Comparison of ENCODE assay signal across 12 cellular contexts in the genomic region with DNA sequence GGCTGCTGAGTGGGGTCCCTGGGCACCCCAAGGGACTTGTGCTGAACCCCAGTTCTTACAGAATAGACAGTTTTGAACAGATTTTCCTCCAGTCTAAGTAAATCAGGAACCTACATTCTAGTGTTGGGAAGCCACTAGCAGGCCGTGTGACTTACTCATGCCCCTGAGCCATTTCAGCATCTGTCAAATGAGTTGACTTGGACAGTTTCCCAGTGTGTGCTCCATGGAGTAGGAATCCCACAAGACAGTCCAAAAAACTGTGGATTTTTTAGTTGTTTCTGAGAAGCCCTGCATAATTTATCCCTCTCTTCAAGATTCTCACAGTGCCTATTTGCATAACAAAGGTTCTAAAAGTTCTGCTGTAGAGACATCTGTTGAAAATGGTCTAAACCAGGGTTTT. TPM values are rescaled to one million over a fixed set of nuclear protein-coding genes. Genes with fewer than 3 reads are reported as not detected.
DNase-seq lines count a peak whose midpoint lies in the region; ATAC-seq and TF ChIP-seq lines count a peak whose summit lies in the region.
"Had no signal": no experiment of that assay in that cellular context is flagged by ENCODE, and none has a peak within 500 bp of the region (broad histone marks: within the 10 kb centered on the region; RNA-seq: fewer than 3 reads in every experiment).

No MANE protein-coding gene starts in this region.

- H3F3A ChIP-seq in smooth muscle cell (ENCODE audit: low read depth) = peaks cover 12% of the 10 kb centered on the region

- DNase-seq in H4 (ENCODE audit: low spot score) (peak; percentile 49), amniotic epithelial cell (ENCODE audit: low read depth) (peak; percentile 57), left cardiac atrium (no peak), smooth muscle cell (lab: John Stamatoyannopoulos, UW; ENCODE audit: unreplicated experiment) (no peak), natural killer cell (no peak), T-helper 9 cell (no peak), NCI-H510A treated with DMSO at 0.1 percent for 48 hours (lab: John Stamatoyannopoulos, UW) (no peak), NCI-H1105 (lab: John Stamatoyannopoulos, UW) (no peak)
- DNase-seq: activated naive CD4-positive, alpha-beta T cell treated with anti-CD3 and anti-CD28 coated beads, Interleukin-2, amount 10 ng/mL, durations not matched to agents 7 days and 5 days; stimulated activated CD4-positive, alpha-beta T cell treated with anti-CD3 and anti-CD28 coated beads, Interleukin-4, amount 100 ng/mL, for 1 hour had no signal

- no peaks in the 10 kb centered on the region for H3K79me2 ChIP-seq in smooth muscle cell (ENCODE audit: low read depth)

- H3K4me1 Mint-ChIP-seq in natural killer cell = peaks cover 0 to 4% of the 10 kb centered on the region in 2 donors
- H3K4me1 Mint-ChIP-seq: activated naive CD4-positive, alpha-beta T cell treated with anti-CD3 and anti-CD28 coated beads, Interleukin-2, amount 10 ng/mL, durations not matched to agents 7 days and 5 days had no signal

- peaks cover 19% of the 10 kb centered on the region for H4K20me1 ChIP-seq in smooth muscle cell (ENCODE audit: low read depth)

- peak overlapping the region; percentile 58 for H3K27ac ChIP-seq in smooth muscle cell (ENCODE audit: low read depth)
- H3K27ac ChIP-seq: KMS-11 had no signal

- ATAC-seq in left cardiac atrium (peak; percentile 78 to 83), natural killer cell (no peak)

- H3K27ac Mint-ChIP-seq in natural killer cell = no peak overlapping the region
- H3K27ac Mint-ChIP-seq: activated naive CD4-positive, alpha-beta T cell treated with anti-CD3 and anti-CD28 coated beads, Interleukin-2, amount 10 ng/mL, durations not matched to agents 7 days and 5 days; T-helper 1 cell treated with Interleukin-12 subunit alpha and Interleukin-12 subunit beta and Interleukin-4 antibody, amounts not matched to agents 30 μg/mL and 1 μg/mL, for 36 hours had no signal

- H3K9me3 ChIP-seq in smooth muscle cell (replicated peaks; ENCODE audit: low read depth) = no peaks in the 10 kb centered on the region

- H3K4me1 ChIP-seq in smooth muscle cell (ENCODE audit: low read depth) = peaks cover 24% of the 10 kb centered on the region

- no peak overlapping the region for H3K9ac ChIP-seq in smooth muscle cell (ENCODE audit: low read depth)
- H3K9ac ChIP-seq: KMS-11 had no signal

- no peak for TF ChIP-seq CTCF in smooth muscle cell (IDR thresholded peaks at IDR 0.05; ENCODE audit: borderline replicate concordance, insufficient read depth, poor library complexity, severe bottlenecking)
- no peak for TF ChIP-seq CTCF in natural killer cell (IDR thresholded peaks at IDR 0.05)

- intact Hi-C loops in left cardiac atrium (cut with DNase I) (loop anchor here in 1 of 2 donors (2.0 kb wide), 1 partner anchor 52 kb away; no protein-coding TSS in a partner anchor), natural killer cell (cut with micrococcal nuclease) (no loop called here)

- H3K4me3 ChIP-seq in smooth muscle cell = no peak overlapping the region

- H3K27me3 Mint-ChIP-seq in natural killer cell (ENCODE audit: low read depth in 2 of 2) = peaks cover 0 to 2% of the 10 kb centered on the region in 2 donors

- peaks cover 20% of the 10 kb centered on the region for H3K27me3 ChIP-seq in smooth muscle cell (ENCODE audit: low read depth)

- no peak overlapping the region for H3K4me3 Mint-ChIP-seq in natural killer cell
- H3K4me3 Mint-ChIP-seq: activated naive CD4-positive, alpha-beta T cell treated with anti-CD3 and anti-CD28 coated beads, Interleukin-2, amount 10 ng/mL, durations not matched to agents 7 days and 5 days; T-helper 1 cell treated with Interleukin-12 subunit alpha and Interleukin-12 subunit beta and Interleukin-4 antibody, amounts not matched to agents 30 μg/mL and 1 μg/mL, for 36 hours had no signal

- no peaks in the 10 kb centered on the region for H3K9me3 Mint-ChIP-seq in natural killer cell
- H3K9me3 Mint-ChIP-seq: activated naive CD4-positive, alpha-beta T cell treated with anti-CD3 and anti-CD28 coated beads, Interleukin-2, amount 10 ng/mL, durations not matched to agents 7 days and 5 days; T-helper 1 cell treated with Interleukin-12 subunit alpha and Interleukin-12 subunit beta and Interleukin-4 antibody, amounts not matched to agents 30 μg/mL and 1 μg/mL, for 36 hours had no signal

- WGBS in smooth muscle cell (ENCODE audit: low lambda C conversion rate) = 25% methylated on average over 1 of the region's 1 CpG

- peak overlapping the region; percentile 74 for H3K4me2 ChIP-seq in smooth muscle cell
- H3K4me2 ChIP-seq: KMS-11 had no signal

- H2AFZ ChIP-seq in smooth muscle cell (ENCODE audit: low read depth) = no peak overlapping the region

- peaks cover 8% of the 10 kb centered on the region for H3K36me3 Mint-ChIP-seq in natural killer cell

- H3K36me3 ChIP-seq in smooth muscle cell (ENCODE audit: low read depth) = no peaks in the 10 kb centered on the region

RNA-seq across cellular contexts. Expression of gene GABRR2, which starts 2.1 kb away (rescaled TPM):
- total RNA-seq in H4 (2014; rRNA removed; shearing (Covaris generic)) = 0.08 TPM in 1 of 2 replicates, not detected in the other
- total RNA-seq in left cardiac atrium (under 1 TPM; 0.53 to 0.97 TPM), smooth muscle cell (0.49 and 3.2 TPM in 2 replicates), natural killer cell (1 to 10 TPM in 2 of 3 donors, under 1 TPM in 1; 0.57 to 2.2 (median 1.0) TPM)
- 0.24 and 0.50 TPM in 2 replicates for polyA plus RNA-seq in smooth muscle cell

RNA-seq across cellular contexts. Expression of gene UBE2J1, which starts 39.5 kb away (rescaled TPM):
- total RNA-seq in H4 (2014; rRNA removed; shearing (Covaris generic)) = 17.9 and 19.0 TPM in 2 replicates
- 10 to 100 TPM; 15.6 to 26.1 TPM for total RNA-seq in left cardiac atrium
- 130 and 131 TPM in 2 replicates for total RNA-seq in smooth muscle cell
- polyA plus RNA-seq in smooth muscle cell = 65.7 and 85.5 TPM in 2 replicates
- total RNA-seq in natural killer cell = 10 to 100 TPM; 34.1 to 58.1 (median 45.9) TPM

Comparison
In these comparisons a context has a peak if more than half of its experiments do, and no peak if none do; other contexts are left out.
1. DNase-seq: peak in H4 (single experiment) and amniotic epithelial cell (single experiment); none in left cardiac atrium (single experiment), smooth muscle cell (single experiment), natural killer cell (single experiment), T-helper 9 cell (single experiment), NCI-H510A treated with DMSO at 0.1 percent for 48 hours (single experiment) and NCI-H1105 (single experiment).
2. ATAC-seq: peak in left cardiac atrium (2 of 2); none in natural killer cell (0 of 3).